ENCODE assay signal across 8 cellular contexts in genomic region chr22:33923660-33924246, GRCh38. TPM values are rescaled to one million over a fixed set of nuclear protein-coding genes. Genes with fewer than 3 reads are reported as not detected.
DNase-seq lines count a peak whose midpoint lies in the region; ATAC-seq and TF ChIP-seq lines count a peak whose summit lies in the region.

No MANE protein-coding gene starts in this region.

- H3K9ac ChIP-seq in HCT116 (ENCODE audit: low read length): no peak overlapping the region

- in situ Hi-C loops in Caki2 (cut with HindIII; ENCODE audit: low pct_unique_long_range_greater_than_20kb, low sequenced_read_pairs): no loop called here

- CTCF ChIA-PET in HCT116 (lab: Charles Lee): no interaction called here
- CTCF ChIA-PET in MCF 10A (lab: Yijun Ruan, JAX): interaction anchor here (0.6 to 5.5 kb wide), 45 partner anchors 9 to 1308 kb away, joined by 3 to 34 read pairs (median 4); no protein-coding TSS in a partner anchor

- BruUV-seq in HCT116 (replicated peaks; lab: Mats Ljungman, UMichigan) (no TSS peak), MCF 10A (replicated peaks; lab: Mats Ljungman, UMichigan) (no TSS peak)

- RAD21 ChIA-PET in HCT116 (lab: Charles Lee; ENCODE audit: low non-redundant PET in 1 of 2, low total read pairs in 2 of 2, uncharacterized antibody in 2 of 2, unreplicated experiment in 2 of 2): no interaction called here

- no peak overlapping the region for H3K27ac ChIP-seq in HCT116 (ENCODE audit: low read depth, low read length)

- intact Hi-C loops in HCT116 (cut with micrococcal nuclease): loop anchor here (5.0 to 10.0 kb wide), 2 partner anchors 1099 to 1231 kb away; no protein-coding TSS in a partner anchor
- intact Hi-C loops in MCF 10A (cut with micrococcal nuclease): loop anchor here (1.0 to 5.0 kb wide), 8 partner anchors 71 to 1308 kb away; no protein-coding TSS in a partner anchor

- no peak overlapping the region for H3K4me2 ChIP-seq in HCT116 (ENCODE audit: low read length)

- H3K4me1 Mint-ChIP-seq in MCF 10A (ENCODE audit: insufficient read depth, unreplicated experiment): peaks cover 15% of the 10 kb centered on the region

- DNase-seq in Caki2 (ENCODE audit: low read depth) (peak; percentile 56), HCT116 (ENCODE audit: low read depth, low spot score) (peak; percentile 27), NCI-H524 treated with DMSO at 0.1 percent for 48 hours (lab: John Stamatoyannopoulos, UW) (peak; percentile 29), MCF 10A (ENCODE audit: unreplicated experiment) (peak; percentile 70), iris pigment epithelial cell (ENCODE audit: low read depth) (peak; percentile 58)
- DNase-seq in stimulated activated CD4-positive, alpha-beta T cell treated with anti-CD3 and anti-CD28 coated beads, Interleukin-2, amount 100 ng/mL, for 24 hours: peak; percentile 19 to 27
- no peak for DNase-seq in effector CD8-positive, alpha-beta T cell (lab: John Stamatoyannopoulos, UW)

- no peaks in the 10 kb centered on the region for H3K36me3 Mint-ChIP-seq in MCF 10A (ENCODE audit: insufficient read depth, unreplicated experiment)

- H3K9me3 ChIP-seq in HCT116 (ENCODE audit: control insufficient read depth in 1 of 2, insufficient read depth in 1 of 2, low read depth in 1 of 2, low read length in 2 of 2): no peaks in the 10 kb centered on the region; a peak in 2 of 4 replicates

- H3K4me1 ChIP-seq in HCT116 (ENCODE audit: control insufficient read depth in 1 of 2, insufficient read depth in 2 of 2, low read length in 2 of 2): peaks cover 0 to 7% of the 10 kb centered on the region in 2 experiments; a peak in 1 of 4 replicates

- no peaks in the 10 kb centered on the region for H3K9me3 Mint-ChIP-seq in MCF 10A (ENCODE audit: unreplicated experiment)

- no peaks in the 10 kb centered on the region for H3K9me2 ChIP-seq in HCT116 (ENCODE audit: insufficient read depth)

- ATAC-seq in HCT116 (no peak), GM21786 (IDR thresholded peaks at IDR 0.05; ENCODE audit: unreplicated experiment) (no peak)

- H3K4me3 ChIP-seq in HCT116 (replicated peaks in 1 of 2; ENCODE audit: low read depth in 1 of 2, low read length in 2 of 2): no peak overlapping the region

- no peak for TF ChIP-seq POLR2A in HCT116 (IDR thresholded peaks at IDR 0.05; ENCODE audit: borderline replicate concordance, extremely low read depth, insufficient read depth, insufficient read length)

- H3K4me3 Mint-ChIP-seq in MCF 10A (ENCODE audit: unreplicated experiment): no peak overlapping the region

- no peak overlapping the region for H2AFZ ChIP-seq in HCT116 (ENCODE audit: low read depth, low read length, poor library complexity, severe bottlenecking)

- POLR2A ChIA-PET in HCT116 (lab: Charles Lee) (no interaction called here), MCF 10A (lab: Yijun Ruan, JAX) (interaction anchor here (0.6 kb wide), 1 partner anchor 97 kb away, joined by 3 read pairs; no protein-coding TSS in a partner anchor)

- no peaks in the 10 kb centered on the region for H3K36me3 ChIP-seq in HCT116 (ENCODE audit: control insufficient read depth in 1 of 2, insufficient read depth in 2 of 2, low read length in 2 of 2)

- 0 out of 2 replicates have a peak, but pooled peaks cover 6% of the 10 kb centered on the region for H3K27me3 ChIP-seq in HCT116 (ENCODE audit: insufficient read depth, low read length)

- no peaks in the 10 kb centered on the region for H3K79me2 ChIP-seq in HCT116 (ENCODE audit: insufficient read depth, low read length)

- TF ChIP-seq RAD21 in HCT116 (IDR thresholded peaks at IDR 0.05; ENCODE audit: low read depth): peak; percentile 35; the same call in 1 of the 2 replicates

- no peaks in the 10 kb centered on the region for H4K20me1 ChIP-seq in HCT116 (ENCODE audit: insufficient read depth)

- H3K27me3 Mint-ChIP-seq in MCF 10A (ENCODE audit: insufficient read depth, unreplicated experiment): no peaks in the 10 kb centered on the region

- no peak overlapping the region for H3K27ac Mint-ChIP-seq in MCF 10A (ENCODE audit: low read depth, unreplicated experiment)

- TF ChIP-seq CTCF in HCT116 (IDR thresholded peaks at IDR 0.05 in 2 of 3, conservative IDR thresholded peaks at IDR 0.05 in 1 of 3; ENCODE audit: borderline replicate concordance in 1 of 3, insufficient read depth in 1 of 3, low read depth in 2 of 3, low read length in 2 of 3) (peak; percentile 6 to 72 (median 67); a peak in 4 of 6 replicates), MCF 10A (IDR thresholded peaks at IDR 0.05; ENCODE audit: unreplicated experiment) (peak; percentile 77)

TF ChIP-seq in HCT116, 20 proteins besides CTCF, POLR2A, EP300 and RAD21:
- TF ChIP-seq CBX3 (IDR thresholded peaks at IDR 0.05; ENCODE audit: low read depth): no peak
- TF ChIP-seq SP1 (IDR thresholded peaks at IDR 0.05; ENCODE audit: low read depth): no peak
- no peak for TF ChIP-seq YY1 (IDR thresholded peaks at IDR 0.05; ENCODE audit: extremely low read depth, insufficient replicate concordance, low read depth, low read length)
- no peak for TF ChIP-seq JUND (IDR thresholded peaks at IDR 0.05)
- no peak for TF ChIP-seq EZH2phosphoT487 (IDR thresholded peaks at IDR 0.05; ENCODE audit: borderline replicate concordance)
- no peak for TF ChIP-seq EGR1 (IDR thresholded peaks at IDR 0.05; ENCODE audit: low read depth)
- no peak for TF ChIP-seq REST (IDR thresholded peaks at IDR 0.05; ENCODE audit: low read depth)
- no peak for TF ChIP-seq ZBTB33 (IDR thresholded peaks at IDR 0.05; ENCODE audit: extremely low read depth, insufficient replicate concordance, low read length)
- TF ChIP-seq, protein P1, sequence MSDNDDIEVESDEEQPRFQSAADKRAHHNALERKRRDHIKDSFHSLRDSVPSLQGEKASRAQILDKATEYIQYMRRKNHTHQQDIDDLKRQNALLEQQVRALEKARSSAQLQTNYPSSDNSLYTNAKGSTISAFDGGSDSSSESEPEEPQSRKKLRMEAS (IDR thresholded peaks at IDR 0.05): no peak
- TF ChIP-seq ELF1 (IDR thresholded peaks at IDR 0.05; ENCODE audit: borderline replicate concordance, low read depth): no peak
- no peak for TF ChIP-seq FOSL1 (IDR thresholded peaks at IDR 0.05; ENCODE audit: low read depth)

RNA-seq across cellular contexts. Expression of gene LARGE1, which starts 3.5 kb away (rescaled TPM):
- 9.7 and 15.0 TPM in 2 replicates for total RNA-seq in Caki2 (2014; rRNA removed; shearing (Covaris generic); ENCODE audit: low replicate concordance)
- total RNA-seq in HCT116 (2021; ENCODE audit: unreplicated experiment) (1.5 TPM), MCF 10A (2022) (5.2 and 8.9 TPM in 2 replicates)
- 0.69 and 1.3 TPM in 2 replicates for polyA plus RNA-seq in HCT116 (2012)
